Comparison of ENCODE assay signal across 20 cellular contexts in the genomic region with DNA sequence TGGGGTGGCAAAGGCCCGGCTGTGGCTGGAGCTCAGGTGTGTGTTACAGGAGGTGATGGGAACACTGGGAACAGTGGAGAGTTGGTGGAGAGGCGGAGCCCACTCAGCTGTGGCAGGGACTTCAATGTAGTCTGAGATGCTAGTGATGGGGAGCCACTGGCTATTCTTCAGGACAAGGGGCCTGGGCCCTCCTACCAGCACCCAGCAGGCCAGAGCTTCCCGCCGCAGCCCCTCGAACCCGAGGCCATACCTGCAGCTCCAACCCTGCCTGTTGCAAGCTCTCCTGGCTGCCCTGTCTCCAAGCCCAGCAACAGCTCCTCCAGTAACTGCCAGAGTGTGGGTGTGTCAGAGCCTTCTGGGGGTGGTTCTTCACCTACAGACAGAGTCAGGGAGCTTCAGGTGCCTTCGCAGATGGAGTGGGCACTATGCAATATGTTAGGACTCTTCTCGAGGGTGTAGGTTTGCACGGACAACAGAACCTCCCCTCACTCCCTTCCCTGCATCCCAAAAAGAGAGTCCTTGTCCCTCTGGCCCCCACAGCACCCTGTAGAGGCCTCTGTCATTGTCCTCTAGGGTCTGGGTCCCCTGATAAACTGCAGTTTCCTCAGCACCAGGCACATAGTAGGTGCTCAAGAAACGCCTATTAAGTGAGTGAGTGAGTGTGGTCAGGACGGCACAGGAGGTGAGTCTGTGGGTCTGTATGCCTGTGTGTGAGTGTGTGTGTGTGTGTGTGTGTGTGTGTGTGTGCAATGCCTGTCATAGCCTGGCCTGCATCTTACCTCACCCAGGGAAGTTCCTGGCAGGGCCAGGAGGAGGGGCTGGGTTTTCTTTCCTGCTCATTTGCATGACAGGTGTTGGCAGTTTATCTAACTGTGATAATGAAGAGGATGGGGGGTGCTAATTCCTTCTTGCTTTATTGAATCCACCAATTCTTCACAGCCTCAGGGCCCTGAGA.
DNase-seq lines count a peak whose midpoint lies in the region; ATAC-seq lines count a peak whose summit lies in the region.
"Had no signal": no experiment of that assay in that cellular context is flagged by ENCODE, and none has a peak within 500 bp of the region (broad histone marks: within the 10 kb centered on the region; RNA-seq: fewer than 3 reads in every experiment).

No MANE protein-coding gene starts in this region.

- intact Hi-C loops in posterior vena cava (cut with DNase I): no loop called here
- intact Hi-C loops in cardiac septum (cut with DNase I): no loop called here
- intact Hi-C loops in naive thymus-derived CD4-positive, alpha-beta T cell (cut with micrococcal nuclease): no loop called here

- H3K4me1 Mint-ChIP-seq in naive thymus-derived CD4-positive, alpha-beta T cell: peaks cover 0 to 5% (median 4%) of the 10 kb centered on the region in 7 donors
- H3K4me1 Mint-ChIP-seq: CD14-positive monocyte had no signal

- no peak for ATAC-seq in GM21367 (IDR thresholded peaks at IDR 0.05; ENCODE audit: unreplicated experiment)
- ATAC-seq in naive thymus-derived CD4-positive, alpha-beta T cell: no peak
- ATAC-seq: activated T-cell treated with anti-CD3 and anti-CD28 coated beads, Interleukin-2, amount 50 U/mL, for 72 hours; lower lobe of right lung; upper lobe of right lung had no signal

- POLR2A ChIA-PET in naive thymus-derived CD4-positive, alpha-beta T cell (lab: Charles Lee): no interaction called here

- H3K4me1 ChIP-seq in naive thymus-derived CD4-positive, alpha-beta T cell (ENCODE audit: control insufficient read depth in 2 of 2, insufficient read depth in 2 of 2, low read length in 2 of 2): no peaks in the 10 kb centered on the region
- H3K4me1 ChIP-seq: lower lobe of right lung, right atrium auricular region, upper lobe of right lung had no signal

- no peaks in the 10 kb centered on the region for H3K36me3 ChIP-seq in naive thymus-derived CD4-positive, alpha-beta T cell (ENCODE audit: control insufficient read depth in 2 of 3, insufficient read depth in 3 of 3, low read length in 3 of 3)
- H3K36me3 ChIP-seq: lower lobe of right lung, right atrium auricular region, upper lobe of right lung had no signal

- no peak overlapping the region for H3K27ac ChIP-seq in naive thymus-derived CD4-positive, alpha-beta T cell (ENCODE audit: low read depth, low read length)
- H3K27ac ChIP-seq: 22Rv1, lower lobe of right lung, right atrium auricular region, upper lobe of right lung had no signal

- H3K9me3 Mint-ChIP-seq in naive thymus-derived CD4-positive, alpha-beta T cell: no peaks in the 10 kb centered on the region
- H3K9me3 Mint-ChIP-seq: activated CD4-positive, alpha-beta T cell treated with anti-CD3 and anti-CD28 coated beads, Interleukin-2, amount 10 ng/mL, durations not matched to agents 7 days and 5 days; activated T-cell treated with anti-CD3 and anti-CD28 coated beads, Interleukin-2, amount 50 U/mL, for 72 hours had no signal

- H3K27me3 Mint-ChIP-seq in naive thymus-derived CD4-positive, alpha-beta T cell: peaks cover 0 to 8% (median 0%) of the 10 kb centered on the region in 5 donors

- peak; percentile 85 to 98 (median 93) for DNase-seq in NCI-H1417 (lab: John Stamatoyannopoulos, UW)
- no peak for DNase-seq in NCI-H1417 treated with DMSO at 0.1 percent for 48 hours (lab: John Stamatoyannopoulos, UW)
- DNase-seq in NCI-H2196 (lab: John Stamatoyannopoulos, UW; ENCODE audit: unreplicated experiment): peak; percentile 88
- peak; percentile 8 for DNase-seq in dedifferentiated amniotic fluid mesenchymal stem cell (ENCODE audit: extremely low spot score)
- DNase-seq in posterior vena cava (ENCODE audit: low spot score): peak; percentile 29
- no peak for DNase-seq in cardiac septum (ENCODE audit: low spot score)
- no peak for DNase-seq in naive thymus-derived CD4-positive, alpha-beta T cell
- DNase-seq: activated CD4-positive, alpha-beta T cell treated with anti-CD3 and anti-CD28 coated beads, Interleukin-2, amount 10 ng/mL, durations not matched to agents 7 days and 5 days; activated T-cell treated with anti-CD3 and anti-CD28 coated beads, Interleukin-2, amount 50 U/mL, for 72 hours; amniotic stem cell; hippocampal formation; lower lobe of right lung; MV-4-11; stimulated activated CD4-positive, alpha-beta T cell treated with anti-CD3 and anti-CD28 coated beads, Interleukin-4, amount 100 ng/mL, for 24 hours; T-helper 9 cell; upper lobe of right lung had no signal

- H3K4me3 Mint-ChIP-seq in naive thymus-derived CD4-positive, alpha-beta T cell: no peak overlapping the region
- H3K4me3 Mint-ChIP-seq: activated CD4-positive, alpha-beta T cell treated with anti-CD3 and anti-CD28 coated beads, Interleukin-2, amount 10 ng/mL, durations not matched to agents 7 days and 5 days; activated T-cell treated with anti-CD3 and anti-CD28 coated beads, Interleukin-2, amount 50 U/mL, for 72 hours; CD14-positive monocyte had no signal

- H3K27ac Mint-ChIP-seq in naive thymus-derived CD4-positive, alpha-beta T cell: no peak overlapping the region
- H3K27ac Mint-ChIP-seq: activated CD4-positive, alpha-beta T cell treated with anti-CD3 and anti-CD28 coated beads, Interleukin-2, amount 10 ng/mL, durations not matched to agents 7 days and 5 days; activated T-cell treated with anti-CD3 and anti-CD28 coated beads, Interleukin-2, amount 50 U/mL, for 72 hours had no signal

- CTCF ChIA-PET in naive thymus-derived CD4-positive, alpha-beta T cell (lab: Charles Lee): interaction anchor here (0.9 to 1.1 kb wide), 2 partner anchors 9 to 20 kb away, joined by 3 read pairs; no protein-coding TSS in a partner anchor

- H3K4me3 ChIP-seq in naive thymus-derived CD4-positive, alpha-beta T cell (ENCODE audit: low read length): no peak overlapping the region
- H3K4me3 ChIP-seq: lower lobe of right lung, right atrium auricular region, upper lobe of right lung had no signal

- H3K27me3 ChIP-seq in naive thymus-derived CD4-positive, alpha-beta T cell (ENCODE audit: control insufficient read depth in 2 of 2, insufficient read depth in 2 of 2, low read length in 2 of 2): no peaks in the 10 kb centered on the region
- H3K27me3 ChIP-seq: right atrium auricular region had no signal

- H3K36me3 Mint-ChIP-seq in naive thymus-derived CD4-positive, alpha-beta T cell: no peaks in the 10 kb centered on the region
- H3K36me3 Mint-ChIP-seq: CD14-positive monocyte had no signal

- no peaks in the 10 kb centered on the region for H3K9me3 ChIP-seq in naive thymus-derived CD4-positive, alpha-beta T cell (ENCODE audit: control insufficient read depth in 2 of 3, low read length in 3 of 3)
- H3K9me3 ChIP-seq: lower lobe of right lung, right atrium auricular region, upper lobe of right lung had no signal

Comparison
In these comparisons a context has a peak if more than half of its experiments do, and no peak if none do; other contexts are left out.
1. DNase-seq: peak in NCI-H1417 (3 of 3), NCI-H2196 (single experiment), dedifferentiated amniotic fluid mesenchymal stem cell (single experiment) and posterior vena cava (single experiment); none in NCI-H1417 treated with DMSO at 0.1 percent for 48 hours (single experiment), cardiac septum (single experiment) and naive thymus-derived CD4-positive, alpha-beta T cell (0 of 9).